ENCODE assay signal across 32 cellular contexts in the genomic region with DNA sequence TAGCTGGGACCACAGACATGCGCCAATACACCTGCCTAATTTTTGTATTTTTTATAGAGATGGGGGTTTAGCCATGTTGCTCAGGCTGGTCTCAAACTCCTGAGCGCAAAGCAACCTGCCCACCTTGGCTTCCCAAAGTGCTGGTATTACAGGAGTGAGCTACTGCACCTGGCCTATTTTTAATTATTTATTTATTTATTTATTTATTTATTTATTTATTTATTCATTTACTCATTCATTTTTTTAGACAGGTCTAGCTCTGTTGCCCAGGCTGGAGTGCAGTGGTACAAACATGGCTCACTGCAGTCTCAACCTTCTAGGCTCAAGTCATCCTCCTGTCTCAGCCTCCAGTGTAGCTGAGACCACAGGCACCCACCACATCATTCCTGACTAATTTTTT.
"Had no signal": no experiment of that assay in that cellular context is flagged by ENCODE, and none has a peak within 500 bp of the region (broad histone marks: within the 10 kb centered on the region; RNA-seq: fewer than 3 reads in every experiment).

No MANE protein-coding gene starts in this region.

- H3K36me3 ChIP-seq: adrenal gland, ascending aorta, brain microvascular endothelial cell, breast epithelium, cardiac muscle cell had no signal

- ATAC-seq: activated naive CD4-positive, alpha-beta T cell treated with anti-CD3 and anti-CD28 coated beads, Interleukin-2, amount 50 U/mL, for 72 hours; activated naive CD8-positive, alpha-beta T cell treated with anti-CD3 and anti-CD28 coated beads, Interleukin-2, amount 50 U/mL, for 24 hours; activated T-cell treated with anti-CD3 and anti-CD28 coated beads, Interleukin-2, amount 50 U/mL, for 4 hours; activated T-cell treated with anti-CD3 and anti-CD28 coated beads, Interleukin-2, amount 50 U/mL, for 72 hours; activated T-helper 17 cell treated with anti-CD3 and anti-CD28 coated beads, Interleukin-2, amount 50 U/mL, for 72 hours; body of pancreas had no signal

- DNase-seq: activated effector memory CD4-positive, alpha-beta T cell treated with anti-CD3 and anti-CD28 coated beads, Interleukin-2, amount 50 U/mL, for 16 hours; activated effector memory CD4-positive, alpha-beta T cell treated with Interleukin-2 at 50 U/mL for 16 hours; activated gamma-delta T cell; activated gamma-delta T cell treated with Interleukin-2 at 50 U/mL for 16 hours; activated naive CD4-positive, alpha-beta T cell; activated naive CD4-positive, alpha-beta T cell treated with anti-CD3 and anti-CD28 coated beads for 36 hours; activated naive CD4-positive, alpha-beta T cell treated with anti-CD3 and anti-CD28 coated beads, Interleukin-2, amount 10 ng/mL, durations not matched to agents 7 days and 5 days; activated naive CD4-positive, alpha-beta T cell treated with anti-CD3 and anti-CD28 coated beads, Interleukin-2, amount 50 U/mL, for 16 hours; activated naive CD4-positive, alpha-beta T cell treated with Interleukin-2 at 50 U/mL for 16 hours; activated naive CD8-positive, alpha-beta T cell treated with anti-CD3 and anti-CD28 coated beads for 36 hours; activated naive CD8-positive, alpha-beta T cell treated with anti-CD3 and anti-CD28 coated beads, Interleukin-2, amount 10 ng/mL, durations not matched to agents 7 days and 5 days; activated naive CD8-positive, alpha-beta T cell treated with anti-CD3 and anti-CD28 coated beads, Interleukin-2, amount 50 U/mL, for 24 hours; activated T-cell treated with anti-CD3 and anti-CD28 coated beads, Interleukin-2, amount 50 U/mL, for 4 hours; activated T-cell treated with anti-CD3 and anti-CD28 coated beads, Interleukin-2, amount 50 U/mL, for 48 hours; activated T-cell treated with anti-CD3 and anti-CD28 coated beads, Interleukin-2, amount 50 U/mL, for 72 hours; adrenal gland; amniotic stem cell; amygdala; anterior cingulate cortex; aorta; body of pancreas; brain microvascular endothelial cell; caudate nucleus; central memory CD4-positive, alpha-beta T cell; cerebellar nuclear complex had no signal

- H3K27ac ChIP-seq: adrenal gland, ascending aorta, body of pancreas, brain microvascular endothelial cell, breast epithelium, cardiac muscle cell had no signal

- H3K4me3 ChIP-seq: adrenal gland, ascending aorta, body of pancreas, breast epithelium, cardiac muscle cell had no signal

- H3K4me1 ChIP-seq: adrenal gland, ascending aorta, body of pancreas, breast epithelium had no signal

- H3K9me3 ChIP-seq: ascending aorta had no signal

- FAIRE-seq: astrocyte, bronchial epithelial cell had no signal
